In the genomic region with DNA sequence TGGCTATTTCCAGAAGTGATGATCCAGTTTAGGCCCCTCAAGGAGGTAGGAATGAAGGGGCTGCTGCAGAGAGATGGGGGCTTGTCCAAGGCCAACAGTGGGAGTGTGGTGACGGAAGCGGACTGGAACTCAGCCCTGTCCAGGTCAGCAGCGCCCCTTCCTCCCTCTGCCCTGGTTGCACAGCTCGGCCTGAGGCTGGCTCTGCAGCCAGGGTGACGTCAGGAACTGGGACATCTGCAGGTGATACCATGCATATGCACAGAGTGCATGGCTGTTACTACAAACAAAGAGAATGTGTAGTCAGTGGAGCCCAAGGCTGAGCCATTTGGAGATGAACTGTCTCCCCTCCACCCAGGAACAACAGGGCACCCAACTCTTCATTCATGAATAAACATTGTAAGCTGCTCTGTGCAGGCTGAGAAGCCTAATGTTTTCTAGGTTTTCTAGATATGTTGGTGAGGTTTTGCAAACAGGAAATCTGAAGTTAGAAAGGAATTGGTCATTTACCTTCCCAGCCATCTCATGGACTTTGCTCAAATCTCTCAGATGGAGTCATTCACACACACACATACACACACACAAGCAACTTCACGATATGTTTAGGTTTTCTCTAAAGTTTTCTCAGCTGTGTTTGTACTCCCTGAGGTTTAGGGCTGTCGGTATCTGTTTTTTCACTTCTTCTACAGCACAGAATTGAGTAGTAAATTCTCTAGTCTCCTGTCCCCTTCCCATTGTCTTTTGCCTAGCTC, we compare ENCODE assay signal across 19 cellular contexts.
DNase-seq lines count a peak whose midpoint lies in the region; ATAC-seq and TF ChIP-seq lines count a peak whose summit lies in the region.
"Had no signal": no experiment of that assay in that cellular context is flagged by ENCODE, and none has a peak within 500 bp of the region (broad histone marks: within the 10 kb centered on the region; RNA-seq: fewer than 3 reads in every experiment).

No MANE protein-coding gene starts in this region.

- H3K27me3 ChIP-seq in Karpas-422 (ENCODE audit: low read length), result 0 out of 2 replicates have a peak, but pooled peaks cover 3% of the 10 kb centered on the region
- peaks cover 5 to 21% of the 10 kb centered on the region in 2 donors for H3K27me3 ChIP-seq in left lung
- H3K27me3 ChIP-seq: ascending aorta, testis had no signal

- no peaks in the 10 kb centered on the region for H4K20me1 ChIP-seq in Karpas-422 (ENCODE audit: insufficient read depth, low read depth, low read length)

- H3K4me2 ChIP-seq in Karpas-422 (ENCODE audit: low read depth, low read length, poor library complexity, severe bottlenecking), result peak overlapping the region; percentile 78

- TF ChIP-seq CTCF in GM12873 (IDR thresholded peaks at IDR 0.05; ENCODE audit: insufficient read depth, low read depth, low read length, missing control alignments) (peak; percentile 35), left lung (IDR thresholded peaks at IDR 0.05) (no peak)

- peak; percentile 22 for ATAC-seq in GM19395 (IDR thresholded peaks at IDR 0.05; ENCODE audit: unreplicated experiment)
- ATAC-seq in left lung, result no peak
- no peak for ATAC-seq in GM21619 (IDR thresholded peaks at IDR 0.05; ENCODE audit: unreplicated experiment)
- ATAC-seq: left colon had no signal

- intact Hi-C loops in left lung (cut with DNase I), result no loop called here

- no peak overlapping the region for H2AFZ ChIP-seq in Karpas-422 (ENCODE audit: low read length)

- no peaks in the 10 kb centered on the region for H3K9me2 ChIP-seq in Karpas-422 (replicated peaks; ENCODE audit: insufficient read depth, low read length)

- H3K27ac ChIP-seq in Karpas-422 (ENCODE audit: low read length) (peak overlapping the region; percentile 89), left lung (no peak overlapping the region)
- H3K27ac ChIP-seq: ascending aorta, esophagus muscularis mucosa, testis had no signal

- H3K79me2 ChIP-seq in Karpas-422 (ENCODE audit: low read length), result no peaks in the 10 kb centered on the region

- H3K36me3 ChIP-seq in Karpas-422 (ENCODE audit: insufficient read depth, low read length) (no peaks in the 10 kb centered on the region), left lung (no peaks in the 10 kb centered on the region)
- H3K36me3 ChIP-seq: ascending aorta, esophagus muscularis mucosa had no signal

- peak overlapping the region; percentile 52 for H3K9ac ChIP-seq in Karpas-422 (ENCODE audit: low read length)

- H3K4me3 ChIP-seq in Karpas-422 (ENCODE audit: low read length) (peak overlapping the region; percentile 50), left lung (no peak overlapping the region)
- H3K4me3 ChIP-seq: ascending aorta, esophagus muscularis mucosa, testis had no signal

- H3K4me1 ChIP-seq in Karpas-422 (ENCODE audit: low read length) (peaks cover 44% of the 10 kb centered on the region), left lung (no peaks in the 10 kb centered on the region)
- H3K4me1 ChIP-seq: ascending aorta, esophagus muscularis mucosa, testis had no signal

- DNase-seq in Karpas-422 (peak; percentile 75), kidney tubule cell (ENCODE audit: low spot score) (peak; percentile 7), medulla oblongata (ENCODE audit: extremely low spot score) (no peak), left lung (no peak), AG08395 (ENCODE audit: low spot score) (no peak)
- DNase-seq: activated CD8-positive, alpha-beta memory T cell treated with anti-CD3 and anti-CD28 coated beads for 24 hours; activated effector memory CD4-positive, alpha-beta T cell treated with Interleukin-2 at 50 U/mL for 16 hours; AML-193; DMS 273 treated with DMSO at 0.1 percent for 48 hours; HFFc6; MV-4-11; OCI-M1; testis had no signal

- H3K9me3 ChIP-seq in Karpas-422 (ENCODE audit: low read length) (no peaks in the 10 kb centered on the region), left lung (no peaks in the 10 kb centered on the region)
- H3K9me3 ChIP-seq: ascending aorta, esophagus muscularis mucosa, testis had no signal

Comparison
In these comparisons a context has a peak if more than half of its experiments do, and no peak if none do; other contexts are left out.
1. DNase-seq: peak in Karpas-422 (single experiment) and kidney tubule cell (single experiment); none in medulla oblongata (single experiment), left lung (0 of 2) and AG08395 (single experiment).